In the genomic region with DNA sequence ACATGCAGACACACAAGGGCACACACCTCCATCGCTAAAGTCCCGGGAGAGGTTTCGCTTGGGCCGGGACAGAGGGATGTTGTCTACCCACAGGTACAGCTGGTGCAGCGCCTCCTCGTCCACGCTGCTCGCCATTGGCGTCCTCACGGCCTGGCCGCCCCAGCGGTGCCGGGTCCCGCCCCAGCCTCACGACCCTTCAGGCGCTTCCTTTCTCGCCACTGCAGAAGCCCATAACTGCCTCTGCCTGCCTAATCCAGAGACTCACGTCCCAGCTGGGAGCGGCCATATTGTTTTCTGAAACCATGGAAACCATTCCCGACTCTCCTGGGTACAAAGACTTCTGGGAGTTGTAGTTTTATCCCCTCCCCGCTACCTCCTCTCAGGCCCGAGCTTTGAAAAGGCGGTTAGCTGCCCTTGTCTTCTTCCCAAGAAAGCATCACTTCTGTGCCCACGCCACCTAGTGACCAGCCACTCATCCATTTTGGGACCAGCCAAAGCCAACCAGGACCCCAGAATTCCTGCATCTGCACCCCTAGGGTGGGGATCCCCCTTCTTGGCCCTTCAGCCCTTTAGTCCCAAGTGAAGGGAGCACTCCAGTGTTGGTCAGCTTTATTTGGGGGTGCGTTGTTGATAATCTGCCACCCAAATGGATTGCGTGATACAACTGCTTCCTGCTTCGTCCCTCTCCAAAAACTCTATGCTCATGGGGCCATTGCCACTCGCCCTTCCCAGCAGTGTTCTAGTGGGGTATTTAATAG, we compare ENCODE assay signal across 8 cellular contexts. TPM values are rescaled to one million over a fixed set of nuclear protein-coding genes. Genes with fewer than 3 reads are reported as not detected.
DNase-seq lines count a peak whose midpoint lies in the region; ATAC-seq and TF ChIP-seq lines count a peak whose summit lies in the region.

A gene with protein sequence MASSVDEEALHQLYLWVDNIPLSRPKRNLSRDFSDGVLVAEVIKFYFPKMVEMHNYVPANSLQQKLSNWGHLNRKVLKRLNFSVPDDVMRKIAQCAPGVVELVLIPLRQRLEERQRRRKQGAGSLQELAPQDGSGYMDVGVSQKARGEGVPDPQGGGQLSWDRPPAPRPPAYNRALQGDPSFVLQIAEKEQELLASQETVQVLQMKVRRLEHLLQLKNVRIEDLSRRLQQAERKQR (minus strand): TSS at position 296 of the 758 bp plus-strand sequence. CDS start 161 bp downstream, at position 135.

- no peaks in the 10 kb centered on the region for H3K9me3 ChIP-seq in CD4-positive, CD25-positive, alpha-beta regulatory T cell (ENCODE audit: control insufficient read depth in 2 of 2, low read length in 2 of 2)
- H3K9me3 ChIP-seq in aorta (ENCODE audit: control insufficient read depth, low read length), result no peaks in the 10 kb centered on the region

- H3K4me1 Mint-ChIP-seq in CD4-positive, CD25-positive, alpha-beta regulatory T cell, result peaks cover 6 to 64% (median 27%) of the 10 kb centered on the region in 4 donors
- peaks cover 43% of the 10 kb centered on the region for H3K4me1 Mint-ChIP-seq in activated T-helper 1 cell treated with anti-CD3 and anti-CD28 coated beads, Interleukin-12 subunit alpha, Interleukin-12 subunit beta, Interleukin-2, Interleukin-4 antibody, amounts not matched to agents 30 ng/mL and 10 ng/mL and 1 ng/mL, durations not matched to agents 14 hours and 24 hours and 36 hours (ENCODE audit: low read depth)
- H3K4me1 Mint-ChIP-seq in naive thymus-derived CD8-positive, alpha-beta T cell, result peaks cover 24 to 61% (median 50%) of the 10 kb centered on the region in 4 donors

- peak; percentile 49 for TF ChIP-seq CTCF in fibroblast of the aortic adventitia (IDR thresholded peaks at IDR 0.05; ENCODE audit: insufficient read depth, low read length)

- intact Hi-C loops in activated T-helper 1 cell treated with anti-CD3 and anti-CD28 coated beads, Interleukin-12 subunit alpha, Interleukin-12 subunit beta, Interleukin-2, Interleukin-4 antibody, amounts not matched to agents 30 ng/mL and 10 ng/mL and 1 ng/mL, durations not matched to agents 14 hours and 24 hours and 36 hours (cut with micrococcal nuclease), result loop anchor here (1.0 kb wide), 1 partner anchor 39 kb away; a partner anchor contains a TSS
- intact Hi-C loops in aorta (cut with DNase I), result loop anchor here in 1 of 2 donors (10.0 kb wide), 1 partner anchor 63 kb away; a partner anchor contains a TSS

- TF ChIP-seq POLR2A in GM19099 (IDR thresholded peaks at IDR 0.05; ENCODE audit: extremely low read depth, insufficient read length, low read depth), result peak; percentile 26

- peaks cover 44% of the 10 kb centered on the region for H3K4me1 ChIP-seq in CD4-positive, CD25-positive, alpha-beta regulatory T cell (ENCODE audit: control insufficient read depth, insufficient read depth, low read length, poor library complexity, severe bottlenecking)
- no peaks in the 10 kb centered on the region for H3K4me1 ChIP-seq in aorta (ENCODE audit: control insufficient read depth in 1 of 2, insufficient read depth in 2 of 2, low read length in 2 of 2)

- peak within 1 kb of the TSS; percentile 5 to 82 (median 38) for H3K4me3 Mint-ChIP-seq in CD4-positive, CD25-positive, alpha-beta regulatory T cell
- H3K4me3 Mint-ChIP-seq in activated T-helper 1 cell treated with anti-CD3 and anti-CD28 coated beads, Interleukin-12 subunit alpha, Interleukin-12 subunit beta, Interleukin-2, Interleukin-4 antibody, amounts not matched to agents 30 ng/mL and 10 ng/mL and 1 ng/mL, durations not matched to agents 14 hours and 24 hours and 36 hours, result peak within 1 kb of the TSS; percentile 64
- peak within 1 kb of the TSS; percentile 0 to 81 (median 65) for H3K4me3 Mint-ChIP-seq in naive thymus-derived CD8-positive, alpha-beta T cell

- DNase-seq in CD4-positive, CD25-positive, alpha-beta regulatory T cell, result peak in 2 of 3 donors; percentile 34 to 69
- DNase-seq in HT-29 (ENCODE audit: low spot score), result peak; percentile 95
- peak; percentile 99 for DNase-seq in NCI-H82 (lab: John Stamatoyannopoulos, UW)
- DNase-seq in activated T-helper 1 cell treated with anti-CD3 and anti-CD28 coated beads, Interleukin-12 subunit alpha, Interleukin-12 subunit beta, Interleukin-2, Interleukin-4 antibody, amounts not matched to agents 30 ng/mL and 10 ng/mL and 1 ng/mL, durations not matched to agents 14 hours and 24 hours and 36 hours (ENCODE audit: low spot score), result no peak
- DNase-seq in fibroblast of the aortic adventitia (ENCODE audit: low read depth), result peak; percentile 92
- DNase-seq in naive thymus-derived CD8-positive, alpha-beta T cell, result peak in 5 of 10 donors; percentile 32 to 71 (median 49)
- DNase-seq in aorta, result peak; percentile 84 to 86

- POLR2A ChIA-PET in naive thymus-derived CD8-positive, alpha-beta T cell (lab: Charles Lee), result interaction anchor here (0.6 to 1.6 kb wide), 4 partner anchors 14 to 114 kb away, joined by 3 to 8 read pairs (median 4); a partner anchor contains a TSS

- H3K27me3 Mint-ChIP-seq in CD4-positive, CD25-positive, alpha-beta regulatory T cell, result peaks cover 10% of the 10 kb centered on the region
- H3K27me3 Mint-ChIP-seq in activated T-helper 1 cell treated with anti-CD3 and anti-CD28 coated beads, Interleukin-12 subunit alpha, Interleukin-12 subunit beta, Interleukin-2, Interleukin-4 antibody, amounts not matched to agents 30 ng/mL and 10 ng/mL and 1 ng/mL, durations not matched to agents 14 hours and 24 hours and 36 hours (ENCODE audit: insufficient read depth), result peaks cover 24% of the 10 kb centered on the region
- peaks cover 0 to 9% (median 0%) of the 10 kb centered on the region in 5 donors for H3K27me3 Mint-ChIP-seq in naive thymus-derived CD8-positive, alpha-beta T cell

- no peaks in the 10 kb centered on the region for H3K9me3 Mint-ChIP-seq in CD4-positive, CD25-positive, alpha-beta regulatory T cell
- H3K9me3 Mint-ChIP-seq in activated T-helper 1 cell treated with anti-CD3 and anti-CD28 coated beads, Interleukin-12 subunit alpha, Interleukin-12 subunit beta, Interleukin-2, Interleukin-4 antibody, amounts not matched to agents 30 ng/mL and 10 ng/mL and 1 ng/mL, durations not matched to agents 14 hours and 24 hours and 36 hours, result no peaks in the 10 kb centered on the region
- H3K9me3 Mint-ChIP-seq in naive thymus-derived CD8-positive, alpha-beta T cell, result no peaks in the 10 kb centered on the region

- H3K36me3 Mint-ChIP-seq in CD4-positive, CD25-positive, alpha-beta regulatory T cell, result no peaks in the 10 kb centered on the region
- peaks cover 6% of the 10 kb centered on the region for H3K36me3 Mint-ChIP-seq in activated T-helper 1 cell treated with anti-CD3 and anti-CD28 coated beads, Interleukin-12 subunit alpha, Interleukin-12 subunit beta, Interleukin-2, Interleukin-4 antibody, amounts not matched to agents 30 ng/mL and 10 ng/mL and 1 ng/mL, durations not matched to agents 14 hours and 24 hours and 36 hours (ENCODE audit: low read depth)
- H3K36me3 Mint-ChIP-seq in naive thymus-derived CD8-positive, alpha-beta T cell, result no peaks in the 10 kb centered on the region

- ATAC-seq in CD4-positive, CD25-positive, alpha-beta regulatory T cell (ENCODE audit: low read depth in 2 of 2), result peak; percentile 32 to 50
- peak; percentile 19 to 26 for ATAC-seq in naive thymus-derived CD8-positive, alpha-beta T cell
- peak; percentile 89 for ATAC-seq in aorta (ENCODE audit: low FRiP score)

- no peaks in the 10 kb centered on the region for H3K27me3 ChIP-seq in CD4-positive, CD25-positive, alpha-beta regulatory T cell (ENCODE audit: control insufficient read depth, insufficient read depth, low read length)
- H3K27me3 ChIP-seq in aorta (ENCODE audit: control insufficient read depth in 1 of 2, insufficient read depth in 2 of 2, low read length in 1 of 2), result no peaks in the 10 kb centered on the region

- peak within 1 kb of the TSS; percentile 38 for H3K4me3 ChIP-seq in CD4-positive, CD25-positive, alpha-beta regulatory T cell (ENCODE audit: low read depth, low read length)
- H3K4me3 ChIP-seq in fibroblast of the aortic adventitia (ENCODE audit: low read depth, low read length) (peak within 1 kb of the TSS; percentile 62), aorta (ENCODE audit: low read length in 2 of 2) (no peak within 1 kb of the TSS)

- WGBS in aorta, 2 donors, result 14 to 15% methylated on average over 28 of the region's 28 CpGs

- H3K36me3 ChIP-seq in CD4-positive, CD25-positive, alpha-beta regulatory T cell (ENCODE audit: control insufficient read depth, insufficient read depth, low read length), result no peaks in the 10 kb centered on the region
- H3K36me3 ChIP-seq in aorta (ENCODE audit: control insufficient read depth in 1 of 2, insufficient read depth in 2 of 2, low read length in 1 of 2), result no peaks in the 10 kb centered on the region

- peak within 1 kb of the TSS; percentile 21 to 75 (median 61) for H3K27ac Mint-ChIP-seq in CD4-positive, CD25-positive, alpha-beta regulatory T cell
- no peak within 1 kb of the TSS for H3K27ac Mint-ChIP-seq in activated T-helper 1 cell treated with anti-CD3 and anti-CD28 coated beads, Interleukin-12 subunit alpha, Interleukin-12 subunit beta, Interleukin-2, Interleukin-4 antibody, amounts not matched to agents 30 ng/mL and 10 ng/mL and 1 ng/mL, durations not matched to agents 14 hours and 24 hours and 36 hours
- H3K27ac Mint-ChIP-seq in naive thymus-derived CD8-positive, alpha-beta T cell, result peak within 1 kb of the TSS in 9 of 10 donors; percentile 11 to 82 (median 52)

- no peak within 1 kb of the TSS for H3K27ac ChIP-seq in CD4-positive, CD25-positive, alpha-beta regulatory T cell (ENCODE audit: insufficient read depth, low read length, poor library complexity, severe bottlenecking)
- peak within 1 kb of the TSS in 1 of 2 donors; percentile 23 for H3K27ac ChIP-seq in aorta (ENCODE audit: low read depth in 1 of 2, low read length in 2 of 2)

RNA-seq across cellular contexts. Expression of the gene that starts here (rescaled TPM):
- not detected for total RNA-seq in CD4-positive, CD25-positive, alpha-beta regulatory T cell
- not detected for polyA plus RNA-seq in CD4-positive, CD25-positive, alpha-beta regulatory T cell
- 0.81 and 0.92 TPM in 2 replicates for total RNA-seq in HT-29 (2014; rRNA removed; shearing (Covaris generic))
- 0.12 TPM in 1 of 2 replicates, not detected in the other for total RNA-seq in activated T-helper 1 cell treated with anti-CD3 and anti-CD28 coated beads, Interleukin-12 subunit alpha, Interleukin-12 subunit beta, Interleukin-2, Interleukin-4 antibody, amounts not matched to agents 30 ng/mL and 10 ng/mL and 1 ng/mL, durations not matched to agents 14 hours and 24 hours and 36 hours
- total RNA-seq in fibroblast of the aortic adventitia (ENCODE audit: low replicate concordance) (0.09 TPM in 1 of 2 replicates, not detected in the other), aorta (not detected)
- under 1 TPM in 1 of 2 experiments, not detected in 1; 0.33 TPM for total RNA-seq in naive thymus-derived CD8-positive, alpha-beta T cell
- not detected for polyA plus RNA-seq in naive thymus-derived CD8-positive, alpha-beta T cell
- under 1 TPM in 1 of 2 donors, not detected in 1; 0.90 TPM for polyA plus RNA-seq in aorta

Comparison
In these comparisons a context has a peak if more than half of its experiments do, and no peak if none do; other contexts are left out.
1. Peak in DNase-seq, ATAC-seq and H3K4me3 ChIP-seq in CD4-positive, CD25-positive, alpha-beta regulatory T cell; RNA of the gene not detected or under 1 TPM.
2. Peak in DNase-seq in HT-29; RNA of the gene not detected or under 1 TPM.
3. Peak in DNase-seq and H3K4me3 ChIP-seq in fibroblast of the aortic adventitia; RNA of the gene not detected or under 1 TPM.
4. Peak in ATAC-seq in naive thymus-derived CD8-positive, alpha-beta T cell; RNA of the gene not detected or under 1 TPM.
5. Peak in DNase-seq and ATAC-seq in aorta; RNA of the gene not detected or under 1 TPM.
6. ATAC-seq: peak in every context shown above with its lines; median percentile 89 in aorta; 41 in CD4-positive, CD25-positive, alpha-beta regulatory T cell; 22 in naive thymus-derived CD8-positive, alpha-beta T cell.